ENCODE assay signal across 34 cellular contexts in genomic region chrX:55767100-55767499, GRCh38. TPM values are rescaled to one million over a fixed set of nuclear protein-coding genes. Genes with fewer than 3 reads are reported as not detected.
DNase-seq lines count a peak whose midpoint lies in the region; ATAC-seq, FAIRE-seq and TF ChIP-seq lines count a peak whose summit lies in the region.
"Had no signal": no experiment of that assay in that cellular context is flagged by ENCODE, and none has a peak within 500 bp of the region (broad histone marks: within the 10 kb centered on the region; RNA-seq: fewer than 3 reads in every experiment).

No MANE protein-coding gene starts in this region.

- H3K9ac ChIP-seq in astrocyte (ENCODE audit: low read length) = no peak overlapping the region

- no peaks in the 10 kb centered on the region for H3K79me2 ChIP-seq in astrocyte (ENCODE audit: insufficient read depth, low read length)

- H3K9me3 Mint-ChIP-seq in astrocyte (ENCODE audit: unreplicated experiment) = peaks cover 3% of the 10 kb centered on the region
- H3K9me3 Mint-ChIP-seq: activated naive CD8-positive, alpha-beta T cell treated with anti-CD3 and anti-CD28 coated beads, Interleukin-2, amount 50 U/mL, for 24 hours had no signal

- peak overlapping the region; percentile 7 for H3K4me2 ChIP-seq in astrocyte (ENCODE audit: low read length)

- no peaks in the 10 kb centered on the region for H3K4me1 Mint-ChIP-seq in astrocyte (ENCODE audit: low read depth, unreplicated experiment)
- H3K4me1 Mint-ChIP-seq: B cell; CD4-positive, alpha-beta memory T cell; H9 had no signal

- peak; percentile 5 for DNase-seq in AG08395 (ENCODE audit: low spot score)
- peak; percentile 36 for DNase-seq in M059J (ENCODE audit: low read depth)
- DNase-seq in astrocyte (ENCODE audit: low read depth) = peak; percentile 39
- peak; percentile 30 for DNase-seq in fibroblast of peridontal ligament (ENCODE audit: extremely low read depth)
- no peak for DNase-seq in body of pancreas
- DNase-seq in NCI-H526 treated with DMSO at 0.1 percent for 48 hours (lab: John Stamatoyannopoulos, UW) = no peak
- DNase-seq in SIG-M5 (lab: John Stamatoyannopoulos, UW) = no peak
- DNase-seq: activated CD4-positive, alpha-beta T cell treated with anti-CD3 and anti-CD28 coated beads, Interleukin-2, amount 50 U/mL, for 48 hours; activated naive CD4-positive, alpha-beta T cell; activated naive CD8-positive, alpha-beta T cell treated with anti-CD3 and anti-CD28 coated beads, Interleukin-2, amount 50 U/mL, for 24 hours; CD4-positive, alpha-beta memory T cell; DND-41; effector memory CD4-positive, alpha-beta T cell; erythroblast; gastrocnemius medialis; H9; kidney glomerular epithelial cell; naive thymus-derived CD4-positive, alpha-beta T cell; NCI-H1694; NCI-H446; NCI-H82; nucleus accumbens; sigmoid colon; stimulated activated CD4-positive, alpha-beta T cell treated with anti-CD3 and anti-CD28 coated beads, Interleukin-4, amount 100 ng/mL, for 1 hour; stomach; T-helper 2 cell; thyroid gland; uterus had no signal

- H3K36me3 Mint-ChIP-seq in astrocyte (ENCODE audit: low read depth, unreplicated experiment) = peaks cover 5% of the 10 kb centered on the region

- no peak overlapping the region for H3K4me3 Mint-ChIP-seq in astrocyte (ENCODE audit: unreplicated experiment)
- H3K4me3 Mint-ChIP-seq: activated naive CD8-positive, alpha-beta T cell treated with anti-CD3 and anti-CD28 coated beads, Interleukin-2, amount 50 U/mL, for 24 hours; B cell; CD4-positive, alpha-beta memory T cell; H9; naive thymus-derived CD4-positive, alpha-beta T cell had no signal

- H3K27ac ChIP-seq in astrocyte (ENCODE audit: low read depth, low read length) (no peak overlapping the region), body of pancreas (no peak overlapping the region)
- H3K27ac ChIP-seq: coronary artery, gastrocnemius medialis, sigmoid colon, stomach, thyroid gland, uterus had no signal

- no peak for FAIRE-seq in astrocyte (lab: Jason Lieb, UNC)
- FAIRE-seq: D721Med, GM18507 had no signal

- TF ChIP-seq CTCF in astrocyte (IDR thresholded peaks at IDR 0.05; ENCODE audit: insufficient read depth, low read depth, low read length) (no peak), body of pancreas (IDR thresholded peaks at IDR 0.05) (no peak)

- no peak overlapping the region for H3K27ac Mint-ChIP-seq in astrocyte (ENCODE audit: unreplicated experiment)
- H3K27ac Mint-ChIP-seq: activated naive CD8-positive, alpha-beta T cell treated with anti-CD3 and anti-CD28 coated beads, Interleukin-2, amount 50 U/mL, for 24 hours; B cell; CD4-positive, alpha-beta memory T cell; H9; naive thymus-derived CD4-positive, alpha-beta T cell had no signal

- intact Hi-C loops in body of pancreas (cut with DNase I) = no loop called here

- H2AFZ ChIP-seq in astrocyte (ENCODE audit: low read depth, low read length) = no peak overlapping the region

- WGBS in body of pancreas, 2 donors = 86% methylated on average over 1 of the region's 1 CpG

- no peaks in the 10 kb centered on the region for H4K20me1 ChIP-seq in astrocyte (ENCODE audit: insufficient read depth, low read length)

- H3K9me3 ChIP-seq in astrocyte (ENCODE audit: insufficient read depth, low read depth, low read length) = no peaks in the 10 kb centered on the region
- no peaks in the 10 kb centered on the region for H3K9me3 ChIP-seq in body of pancreas
- H3K9me3 ChIP-seq: gastrocnemius medialis, sigmoid colon, thyroid gland, uterus had no signal

- H3K4me3 ChIP-seq in astrocyte (ENCODE audit: insufficient read depth, low read depth, low read length) (no peak overlapping the region), body of pancreas (no peak overlapping the region)
- H3K4me3 ChIP-seq: coronary artery, gastrocnemius medialis, sigmoid colon, stomach, thyroid gland, uterus had no signal

- no peak for TF ChIP-seq POLR2A in body of pancreas (IDR thresholded peaks at IDR 0.05)

- H3K27me3 ChIP-seq in astrocyte (ENCODE audit: insufficient read depth, low read length) = no peaks in the 10 kb centered on the region
- H3K27me3 ChIP-seq in body of pancreas = no peaks in the 10 kb centered on the region
- H3K27me3 ChIP-seq: gastrocnemius medialis, sigmoid colon, stomach, thyroid gland, uterus had no signal

- H3K36me3 ChIP-seq in astrocyte (ENCODE audit: insufficient read depth, low read length) (no peaks in the 10 kb centered on the region), body of pancreas (replicated peaks in 1 of 2; ENCODE audit: insufficient read depth in 1 of 2, low read depth in 2 of 2) (no peaks in the 10 kb centered on the region)
- H3K36me3 ChIP-seq: gastrocnemius medialis, sigmoid colon, stomach, thyroid gland, uterus had no signal

- no peaks in the 10 kb centered on the region for H3K27me3 Mint-ChIP-seq in astrocyte (ENCODE audit: low read depth, unreplicated experiment)
- H3K27me3 Mint-ChIP-seq: activated naive CD8-positive, alpha-beta T cell treated with anti-CD3 and anti-CD28 coated beads, Interleukin-2, amount 50 U/mL, for 24 hours; B cell; CD4-positive, alpha-beta memory T cell; naive thymus-derived CD4-positive, alpha-beta T cell had no signal

- no peak for ATAC-seq in body of pancreas
- no peak for ATAC-seq in HG02588 (IDR thresholded peaks at IDR 0.05; ENCODE audit: unreplicated experiment)
- ATAC-seq: activated CD4-positive, CD25-positive, alpha-beta regulatory T cell treated with anti-CD3 and anti-CD28 coated beads, Interleukin-2, amount 50 U/mL, for 24 hours; activated naive CD8-positive, alpha-beta T cell treated with anti-CD3 and anti-CD28 coated beads, Interleukin-2, amount 50 U/mL, for 24 hours; gastrocnemius medialis; naive thymus-derived CD4-positive, alpha-beta T cell had no signal

- H3K4me1 ChIP-seq in astrocyte (ENCODE audit: insufficient read depth, low read length) (no peaks in the 10 kb centered on the region), body of pancreas (no peaks in the 10 kb centered on the region)
- H3K4me1 ChIP-seq: gastrocnemius medialis, sigmoid colon, stomach, thyroid gland, uterus had no signal

RNA-seq across cellular contexts. Expression of gene RRAGB, which starts 49.6 kb away (rescaled TPM):
- 12.5 and 23.4 TPM in 2 replicates for total RNA-seq in M059J (2014; rRNA removed; shearing (Covaris generic))
- total RNA-seq in astrocyte (13.0 and 13.5 TPM in 2 replicates), body of pancreas (10 to 100 TPM in 1 of 2 donors, 1 to 10 TPM in 1; 5.9 to 11.9 TPM)

Comparison
In these comparisons a context has a peak if more than half of its experiments do, and no peak if none do; other contexts are left out.
1. DNase-seq: peak in AG08395 (single experiment), M059J (single experiment), astrocyte (single experiment) and fibroblast of peridontal ligament (single experiment); none in body of pancreas (0 of 4), NCI-H526 treated with DMSO at 0.1 percent for 48 hours (single experiment) and SIG-M5 (single experiment).